In genomic region chr19:1873524-1874473, GRCh38 we compare ENCODE assay signal across 1 cellular context.
TF ChIP-seq lines count a peak whose summit lies in the region.

No MANE protein-coding gene starts in this region.

TF ChIP-seq in endothelial cell of umbilical vein, 7 proteins besides CTCF, POLR2A, EP300 and RAD21:
- TF ChIP-seq EZH2 (IDR thresholded peaks at IDR 0.05; ENCODE audit: borderline replicate concordance, low read depth, low read length, severe bottlenecking) = no peak
- TF ChIP-seq JUN (IDR thresholded peaks at IDR 0.05; ENCODE audit: borderline replicate concordance, insufficient read depth, insufficient read length, low read depth) = no peak
- TF ChIP-seq GATA2 (IDR thresholded peaks at IDR 0.05; ENCODE audit: insufficient read depth, insufficient read length, low read depth, low read length) = no peak
- TF ChIP-seq MYC (IDR thresholded peaks at IDR 0.05; ENCODE audit: low read depth, low read length) = no peak
- no peak for TF ChIP-seq POLR2AphosphoS5 (IDR thresholded peaks at IDR 0.05; ENCODE audit: insufficient read depth, low read depth, low read length)
- no peak for TF ChIP-seq FOS (IDR thresholded peaks at IDR 0.05; ENCODE audit: borderline replicate concordance, insufficient read depth, low read length)
- no peak for TF ChIP-seq MAX (IDR thresholded peaks at IDR 0.05; ENCODE audit: insufficient read depth, insufficient read length)
